13 cellular contexts compared by ENCODE assay signal in the genomic region with DNA sequence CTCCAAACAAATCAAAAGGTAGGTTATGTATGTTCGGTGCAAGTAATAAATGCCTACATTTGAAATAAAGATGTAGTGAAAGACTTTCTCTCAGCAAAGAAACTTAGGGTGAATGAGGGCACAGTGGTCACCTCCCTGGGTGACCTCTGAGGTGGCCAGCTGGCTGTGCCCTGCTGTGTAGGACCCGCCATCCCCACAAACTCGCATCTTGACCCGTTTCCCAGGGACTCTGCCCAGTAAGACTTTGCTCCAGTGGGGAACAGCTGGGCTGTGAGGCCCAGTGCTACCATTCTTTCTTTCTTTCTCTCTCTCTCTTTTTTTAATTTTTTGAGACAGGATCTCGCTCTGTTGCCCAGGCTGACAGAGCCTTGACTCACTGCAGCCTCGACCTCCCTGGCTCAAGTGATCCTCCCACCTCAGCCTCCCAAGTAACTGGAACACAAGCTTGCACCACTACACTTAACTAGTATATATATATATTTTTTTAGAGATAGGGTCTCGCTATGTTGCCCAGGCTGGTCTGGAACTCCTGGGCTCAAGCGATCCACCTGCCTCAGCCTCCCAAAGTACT.
"Had no signal": no experiment of that assay in that cellular context is flagged by ENCODE, and none has a peak within 500 bp of the region (broad histone marks: within the 10 kb centered on the region; RNA-seq: fewer than 3 reads in every experiment).

No MANE protein-coding gene starts in this region.

- H3K27ac ChIP-seq: parathyroid adenoma, thyroid gland, uterus had no signal

- H3K4me1 Mint-ChIP-seq: activated B cell treated with CpG ODN at 0.5 μM for 24 hours; activated CD4-positive, alpha-beta T cell treated with anti-CD3 and anti-CD28 coated beads, Interleukin-2, amount 10 ng/mL, durations not matched to agents 24 days and 14 days; naive B cell had no signal

- H3K9me3 Mint-ChIP-seq: activated B cell treated with CpG ODN at 0.5 μM for 24 hours; activated CD4-positive, alpha-beta T cell treated with anti-CD3 and anti-CD28 coated beads, Interleukin-2, amount 10 ng/mL, durations not matched to agents 24 days and 14 days; naive B cell had no signal

- DNase-seq: activated B cell treated with CpG ODN at 0.5 μM for 24 hours; activated CD4-positive, alpha-beta T cell treated with anti-CD3 and anti-CD28 coated beads, Interleukin-2, amount 10 ng/mL, durations not matched to agents 24 days and 14 days; activated CD8-positive, alpha-beta T cell treated with anti-CD3 and anti-CD28 coated beads, Interleukin-2, amount 10 ng/mL, durations not matched to agents 7 days and 5 days; activated naive CD4-positive, alpha-beta T cell treated with Interleukin-2 at 50 U/mL for 16 hours; activated T-cell treated with anti-CD3 and anti-CD28 coated beads for 4 hours; mammary epithelial cell; naive B cell; stimulated activated CD4-positive, alpha-beta T cell treated with anti-CD3 and anti-CD28 coated beads, Interleukin-1b, Interleukin-23, amount 100 ng/mL, for 48 hours; SW 1271; thyroid gland; uterus had no signal

- H3K36me3 Mint-ChIP-seq: naive B cell had no signal

- H3K9me3 ChIP-seq: thyroid gland, uterus had no signal

- H3K27ac Mint-ChIP-seq: activated B cell treated with CpG ODN at 0.5 μM for 24 hours; activated CD4-positive, alpha-beta T cell treated with anti-CD3 and anti-CD28 coated beads, Interleukin-2, amount 10 ng/mL, durations not matched to agents 24 days and 14 days; activated CD8-positive, alpha-beta T cell treated with anti-CD3 and anti-CD28 coated beads, Interleukin-2, amount 10 ng/mL, durations not matched to agents 7 days and 5 days; naive B cell had no signal

- H3K4me1 ChIP-seq: thyroid gland, uterus had no signal

- H3K4me3 Mint-ChIP-seq: activated B cell treated with CpG ODN at 0.5 μM for 24 hours; activated CD4-positive, alpha-beta T cell treated with anti-CD3 and anti-CD28 coated beads, Interleukin-2, amount 10 ng/mL, durations not matched to agents 24 days and 14 days; activated CD8-positive, alpha-beta T cell treated with anti-CD3 and anti-CD28 coated beads, Interleukin-2, amount 10 ng/mL, durations not matched to agents 7 days and 5 days; naive B cell had no signal

- H3K27me3 ChIP-seq: thyroid gland, uterus had no signal

- H3K36me3 ChIP-seq: thyroid gland, uterus had no signal

- ATAC-seq: activated CD8-positive, alpha-beta T cell treated with anti-CD3 and anti-CD28 coated beads, Interleukin-2, amount 10 ng/mL, durations not matched to agents 7 days and 5 days; esophagus mucosa had no signal

- H3K4me3 ChIP-seq: thyroid gland, uterus had no signal
